10 cellular contexts compared by ENCODE assay signal in genomic region chr1:81437649-81438048, GRCh38.
DNase-seq lines count a peak whose midpoint lies in the region; ATAC-seq and TF ChIP-seq lines count a peak whose summit lies in the region.
"Had no signal": no experiment of that assay in that cellular context is flagged by ENCODE, and none has a peak within 500 bp of the region (broad histone marks: within the 10 kb centered on the region; RNA-seq: fewer than 3 reads in every experiment).

No MANE protein-coding gene starts in this region.

- H3K36me3 ChIP-seq in esophagus muscularis mucosa, result no peaks in the 10 kb centered on the region

- no peak for TF ChIP-seq EP300 in esophagus muscularis mucosa (IDR thresholded peaks at IDR 0.05)

- peak; percentile 12 for DNase-seq in GM10266 (ENCODE audit: extremely low spot score)
- no peak for DNase-seq in esophagus muscularis mucosa (ENCODE audit: extremely low spot score)
- no peak for DNase-seq in dedifferentiated amniotic fluid mesenchymal stem cell (ENCODE audit: extremely low spot score)
- DNase-seq in stimulated activated CD4-positive, alpha-beta T cell treated with anti-CD3 and anti-CD28 coated beads, Interleukin-15, amount 100 ng/mL, for 24 hours, result no peak
- DNase-seq in coronary artery (ENCODE audit: low spot score), result no peak
- DNase-seq: activated T-cell treated with anti-CD3 and anti-CD28 coated beads for 4 hours; stimulated activated CD4-positive, alpha-beta T cell treated with anti-CD3 and anti-CD28 coated beads, Interleukin-2, amount 100 ng/mL, for 24 hours had no signal

- 58% methylated on average over 3 of the region's 3 CpGs for WGBS in esophagus muscularis mucosa

- H3K4me3 ChIP-seq in esophagus muscularis mucosa, result no peak overlapping the region
- no peak overlapping the region for H3K4me3 ChIP-seq in coronary artery

- peaks cover 5 to 21% (median 10%) of the 10 kb centered on the region in 4 donors for H3K4me1 ChIP-seq in esophagus muscularis mucosa

- H3K27me3 ChIP-seq in esophagus muscularis mucosa, result no peaks in the 10 kb centered on the region

- intact Hi-C loops in esophagus muscularis mucosa (cut with DNase I), result no loop called here

- H3K27ac ChIP-seq in esophagus muscularis mucosa (replicated peaks in 1 of 4) (no peak overlapping the region), coronary artery (no peak overlapping the region)

- no peaks in the 10 kb centered on the region for H3K9me3 ChIP-seq in esophagus muscularis mucosa

- TF ChIP-seq CTCF in GM10266 (IDR thresholded peaks at IDR 0.05; ENCODE audit: control insufficient read depth, insufficient read depth, low read depth, missing control alignments), result no peak
- TF ChIP-seq CTCF in esophagus muscularis mucosa (IDR thresholded peaks at IDR 0.05), result no peak
- no peak for TF ChIP-seq CTCF in coronary artery (IDR thresholded peaks at IDR 0.05)

- TF ChIP-seq POLR2A in esophagus muscularis mucosa (IDR thresholded peaks at IDR 0.05; ENCODE audit: low read depth), result no peak

- ATAC-seq in GM19328 (IDR thresholded peaks at IDR 0.05; ENCODE audit: unreplicated experiment) (peak; percentile 77), HG02798 (IDR thresholded peaks at IDR 0.05; ENCODE audit: poor library complexity, unreplicated experiment) (peak; percentile 74), HG03575 (IDR thresholded peaks at IDR 0.05; ENCODE audit: extremely low read depth, insufficient number of reproducible peaks, low FRiP score, unreplicated experiment) (peak; percentile 76)
